28 cellular contexts compared by ENCODE assay signal in genomic region chr10:72043016-72043834, GRCh38. TPM values are rescaled to one million over a fixed set of nuclear protein-coding genes. Genes with fewer than 3 reads are reported as not detected.
A peak's percentile ranks its signal among the peaks of the same experiment; 100 is the strongest.
DNase-seq lines count a peak whose midpoint lies in the region; ATAC-seq and TF ChIP-seq lines count a peak whose summit lies in the region.
"Had no signal": no experiment of that assay in that cellular context is flagged by ENCODE, and none has a peak within 500 bp of the region (broad histone marks: within the 10 kb centered on the region; RNA-seq: fewer than 3 reads in every experiment).

No MANE protein-coding gene starts in this region.

- no peak overlapping the region for H3K23ac ChIP-seq in IMR-90 (ENCODE audit: low read depth, low read length)

- no peak overlapping the region for H4K5ac ChIP-seq in IMR-90 (ENCODE audit: low read depth, low read length)

- DNase-seq in IMR-90, result no peak
- no peak for DNase-seq in dorsolateral prefrontal cortex
- DNase-seq in osteoblast (ENCODE audit: insufficient read length, low spot score, missing footprints), result peak; percentile 79
- no peak for DNase-seq in lower lobe of right lung
- no peak for DNase-seq in DMS 273 treated with DMSO at 0.1 percent for 48 hours (lab: John Stamatoyannopoulos, UW)
- no peak for DNase-seq in sigmoid colon
- no peak for DNase-seq in NCI-H2171 (lab: John Stamatoyannopoulos, UW)
- DNase-seq: activated CD4-positive, alpha-beta T cell treated with anti-CD3 and anti-CD28 coated beads for 48 hours; activated CD8-positive, alpha-beta memory T cell treated with anti-CD3 and anti-CD28 coated beads for 24 hours; activated effector memory CD4-positive, alpha-beta T cell treated with Interleukin-2 at 50 U/mL for 16 hours; CD8-positive, alpha-beta memory T cell; colonic mucosa; DMS153; esophagus squamous epithelium; foreskin melanocyte; GDM1; heart right ventricle; kidney glomerular epithelial cell; NCI-H524; SHP77 treated with DMSO at 0.1 percent for 48 hours; stomach; upper lobe of right lung had no signal

- H3K9me3 ChIP-seq in BLaER1 (no peaks in the 10 kb centered on the region), IMR-90 (ENCODE audit: control insufficient read depth, insufficient read depth, low read length) (no peaks in the 10 kb centered on the region; the same call in 1 of the 2 replicates), osteoblast (ENCODE audit: low read depth, low read length) (no peaks in the 10 kb centered on the region), lower lobe of right lung (no peaks in the 10 kb centered on the region), sigmoid colon (no peaks in the 10 kb centered on the region)
- H3K9me3 ChIP-seq: breast epithelium, colonic mucosa, esophagus squamous epithelium, neutrophil, prostate gland, stomach, upper lobe of right lung had no signal

- no peak overlapping the region for H3K4ac ChIP-seq in IMR-90 (ENCODE audit: low read depth, low read length)

- H2BK120ac ChIP-seq in IMR-90 (ENCODE audit: low read depth, low read length), result no peak overlapping the region

- POLR2A ChIA-PET in IMR-90 (lab: Charles Lee; ENCODE audit: unreplicated experiment), result no interaction called here

- WGBS in IMR-90 (ENCODE audit: extremely low coverage in 2 of 2, insufficient read length in 1 of 2), 2 experiments, result no CpG with 5 or more reads among the region's 10 CpGs
- 87 to 88% methylated on average over 10 of the region's 10 CpGs for WGBS in sigmoid colon, 2 donors

- no peaks in the 10 kb centered on the region for H3K79me1 ChIP-seq in IMR-90 (ENCODE audit: low read depth in 1 of 2, low read length in 2 of 2)

- intact Hi-C loops in IMR-90 (cut with micrococcal nuclease), result loop anchor here (10.0 kb wide), 1 partner anchor 728 kb away; the partner anchor contains the start of gene SLC29A3
- intact Hi-C loops in dorsolateral prefrontal cortex (cut with DNase I), result loop anchor here in 1 of 2 donors (10.0 kb wide), 2 partner anchors 218 to 728 kb away; partner anchors contain the start of gene SLC29A3
- intact Hi-C loops in lower lobe of right lung (cut with DNase I), result no loop called here
- intact Hi-C loops in sigmoid colon (cut with DNase I), result loop anchor here (10.0 kb wide), 1 partner anchor 668 kb away; no protein-coding TSS in a partner anchor

- no TSS peak for BruUV-seq in IMR-90 (replicated peaks; lab: Mats Ljungman, UMichigan)

- H3K27me3 ChIP-seq in BLaER1 (no peaks in the 10 kb centered on the region), IMR-90 (ENCODE audit: control insufficient read depth, insufficient read depth, low read length) (no peaks in the 10 kb centered on the region; the same call in 1 of the 2 replicates), dorsolateral prefrontal cortex (no peaks in the 10 kb centered on the region), osteoblast (ENCODE audit: insufficient read depth, low read length) (no peaks in the 10 kb centered on the region), lower lobe of right lung (ENCODE audit: low read depth) (no peaks in the 10 kb centered on the region), sigmoid colon (no peaks in the 10 kb centered on the region)
- H3K27me3 ChIP-seq: breast epithelium, colonic mucosa, esophagus squamous epithelium, heart right ventricle, neutrophil, stomach, upper lobe of right lung had no signal

- H3K9ac ChIP-seq in BLaER1, result no peak overlapping the region
- no peak overlapping the region for H3K9ac ChIP-seq in IMR-90 (ENCODE audit: low read depth, low read length)

- TF ChIP-seq POLR2A in IMR-90 (IDR thresholded peaks at IDR 0.05; ENCODE audit: low read depth, low read length) (no peak), sigmoid colon (IDR thresholded peaks at IDR 0.05) (no peak)

- no peak overlapping the region for H3K56ac ChIP-seq in IMR-90 (ENCODE audit: extremely low read depth, insufficient read depth, low read length)

- no peak for TF ChIP-seq EP300 in sigmoid colon (IDR thresholded peaks at IDR 0.05)

- no peak overlapping the region for H2BK15ac ChIP-seq in IMR-90 (ENCODE audit: low read depth, low read length)

- H3K14ac ChIP-seq in IMR-90 (replicated peaks; ENCODE audit: low read depth, low read length), result no peak overlapping the region

- CTCF ChIA-PET in IMR-90 (lab: Yijun Ruan, JAX), result interaction anchor here (2.1 kb wide), 1 partner anchor 147 kb away, joined by 7 read pairs; no protein-coding TSS in a partner anchor

- no peaks in the 10 kb centered on the region for H4K20me1 ChIP-seq in BLaER1
- H4K20me1 ChIP-seq in IMR-90 (ENCODE audit: insufficient read depth, low read length), result no peaks in the 10 kb centered on the region
- no peaks in the 10 kb centered on the region for H4K20me1 ChIP-seq in osteoblast (ENCODE audit: insufficient read depth, low read length)

- no peak overlapping the region for H4K91ac ChIP-seq in IMR-90 (ENCODE audit: insufficient read depth, low read depth, low read length)

- dilution Hi-C loops in IMR-90 (cut with HindIII; ENCODE audit: low sequenced_read_pairs, unreplicated experiment), result no loop called here

- H2AK5ac ChIP-seq in IMR-90 (ENCODE audit: low read depth, low read length), result no peak overlapping the region

- H3K4me1 ChIP-seq in BLaER1 (peaks cover 54% of the 10 kb centered on the region), IMR-90 (ENCODE audit: control insufficient read depth, insufficient read depth, low read length) (peaks cover 8% of the 10 kb centered on the region), osteoblast (ENCODE audit: insufficient read depth, low read length) (peaks cover 11% of the 10 kb centered on the region), lower lobe of right lung (peaks cover 9% of the 10 kb centered on the region), sigmoid colon (peaks cover 0 to 12% (median 8%) of the 10 kb centered on the region in 4 donors)
- H3K4me1 ChIP-seq: colonic mucosa, prostate gland had no signal

- no peak overlapping the region for H2AK9ac ChIP-seq in IMR-90 (replicated peaks; ENCODE audit: low read depth, low read length, poor library complexity)

- H2BK5ac ChIP-seq in IMR-90 (ENCODE audit: low read depth, low read length, poor library complexity, severe bottlenecking), result no peak overlapping the region

- no peaks in the 10 kb centered on the region for H3K79me2 ChIP-seq in osteoblast (ENCODE audit: insufficient read depth, low read length)

- H3K4me2 ChIP-seq in BLaER1 (peak overlapping the region; percentile 80), IMR-90 (ENCODE audit: low read depth, low read length) (no peak overlapping the region), osteoblast (ENCODE audit: insufficient read depth, low read length) (no peak overlapping the region)

- H2BK20ac ChIP-seq in IMR-90 (ENCODE audit: low read depth, low read length), result no peak overlapping the region

- no peaks in the 10 kb centered on the region for H3K9me1 ChIP-seq in IMR-90 (ENCODE audit: insufficient read depth, low read length)

- ATAC-seq in IMR-90 (ENCODE audit: low read depth) (peak; percentile 38), lower lobe of right lung (no peak)
- ATAC-seq: HCT116, heart right ventricle, upper lobe of right lung had no signal

- TF ChIP-seq CTCF in IMR-90 (conservative IDR thresholded peaks at IDR 0.05; ENCODE audit: low read depth, low read length), result no peak
- no peak for TF ChIP-seq CTCF in dorsolateral prefrontal cortex (IDR thresholded peaks at IDR 0.05 in 54 of 56, conservative IDR thresholded peaks at IDR 0.05 in 2 of 56; ENCODE audit: low read depth in 1 of 56, partially characterized antibody in 56 of 56)
- no peak for TF ChIP-seq CTCF in osteoblast (IDR thresholded peaks at IDR 0.05; ENCODE audit: extremely low read depth, low read depth, low read length)
- no peak for TF ChIP-seq CTCF in lower lobe of right lung (IDR thresholded peaks at IDR 0.05)
- no peak for TF ChIP-seq CTCF in sigmoid colon (IDR thresholded peaks at IDR 0.05)

- TF ChIP-seq RAD21 in IMR-90 (IDR thresholded peaks at IDR 0.05; ENCODE audit: low read length), result no peak

- H3K36me3 ChIP-seq in BLaER1 (no peaks in the 10 kb centered on the region), IMR-90 (ENCODE audit: control insufficient read depth, insufficient read depth, low read length) (no peaks in the 10 kb centered on the region), osteoblast (ENCODE audit: insufficient read depth, low read length) (no peaks in the 10 kb centered on the region), lower lobe of right lung (no peaks in the 10 kb centered on the region), sigmoid colon (no peaks in the 10 kb centered on the region)
- H3K36me3 ChIP-seq: breast epithelium, colonic mucosa, esophagus squamous epithelium, heart right ventricle, neutrophil, prostate gland, stomach, upper lobe of right lung had no signal

- H3K4me3 ChIP-seq in BLaER1 (no peak overlapping the region), IMR-90 (ENCODE audit: insufficient read depth, low read depth, low read length) (no peak overlapping the region), dorsolateral prefrontal cortex (no peak overlapping the region), osteoblast (ENCODE audit: insufficient read depth, low read length) (no peak overlapping the region), lower lobe of right lung (no peak overlapping the region), sigmoid colon (no peak overlapping the region)
- H3K4me3 ChIP-seq: breast epithelium, colonic mucosa, esophagus squamous epithelium, heart right ventricle, prostate gland, skin epidermis, stomach, upper lobe of right lung had no signal

- H4K8ac ChIP-seq in IMR-90 (ENCODE audit: low read depth in 2 of 2, low read length in 2 of 2), result no peak overlapping the region

- H2AFZ ChIP-seq in IMR-90 (replicated peaks; ENCODE audit: low read length, poor library complexity), result no peak overlapping the region
- no peak overlapping the region for H2AFZ ChIP-seq in osteoblast (ENCODE audit: low read length)

- in situ Hi-C loops in IMR-90 (cut with MboI; ENCODE audit: low sequenced_read_pairs), result no loop called here

- no peak overlapping the region for H3K27ac ChIP-seq in BLaER1
- no peak overlapping the region for H3K27ac ChIP-seq in IMR-90 (ENCODE audit: insufficient read depth, low read length)
- peak overlapping the region in 57 of 59 donors; percentile 38 to 99 (median 93) for H3K27ac ChIP-seq in dorsolateral prefrontal cortex
- H3K27ac ChIP-seq in osteoblast (ENCODE audit: low read depth, low read length), result no peak overlapping the region
- H3K27ac ChIP-seq in lower lobe of right lung, result no peak overlapping the region
- H3K27ac ChIP-seq in sigmoid colon, result no peak overlapping the region
- H3K27ac ChIP-seq: colonic mucosa, heart right ventricle, neutrophil, prostate gland, upper lobe of right lung had no signal

- no peak overlapping the region for H3K18ac ChIP-seq in IMR-90 (ENCODE audit: low read depth, low read length)

RNA-seq across cellular contexts. Expression of gene SPOCK2, which starts 45.1 kb away (rescaled TPM):
- total RNA-seq in IMR-90 (2012; rRNA removed) (not detected in 2 replicates), dorsolateral prefrontal cortex (100 to 1,000 TPM in 119 of 120 experiments, 10 to 100 TPM in 1; 94.6 to 335 (median 260) TPM), osteoblast (0.36 and 0.59 TPM in 2 replicates), lower lobe of right lung (108 TPM), sigmoid colon (1 to 10 TPM; 5.8 to 10.0 (median 8.5) TPM)
- polyA plus RNA-seq in IMR-90 (2012; rRNA removed) (0.02 TPM in 1 of 2 replicates, not detected in the other), sigmoid colon (10 to 100 TPM in 1 of 3 donors, 1 to 10 TPM in 1, under 1 TPM in 1; 0.60 to 59.5 (median 2.8) TPM)
- 0.04 TPM in 1 of 2 replicates, not detected in the other for polyA plus RNA-seq in IMR-90 (2012; cell fraction: cytosol; rRNA removed)
- 0.23 and 0.36 TPM in 2 replicates for polyA plus RNA-seq in IMR-90 (2012; cell fraction: nucleus; rRNA removed; ENCODE audit: low replicate concordance)

Comparison
In these comparisons a context has a peak if more than half of its experiments do, and no peak if none do; other contexts are left out.
1. H3K27ac ChIP-seq: peak in dorsolateral prefrontal cortex (57 of 59); none in BLaER1 (single experiment), IMR-90 (single experiment), osteoblast (single experiment), lower lobe of right lung (single experiment) and sigmoid colon (0 of 4).